8 cellular contexts compared by ENCODE assay signal in genomic region chr17:76726766-76727718, GRCh38. TPM values are rescaled to one million over a fixed set of nuclear protein-coding genes. Genes with fewer than 3 reads are reported as not detected.
DNase-seq lines count a peak whose midpoint lies in the region; ATAC-seq and TF ChIP-seq lines count a peak whose summit lies in the region.

Gene METTL23 (plus strand): TSS chr17:76726839. CDS start chr17:76729711, 2,872 bp downstream.

- H3K36me3 ChIP-seq in BJ (ENCODE audit: control insufficient read depth, insufficient read depth, low read length) (peaks cover 4% of the 10 kb centered on the region), stomach smooth muscle (ENCODE audit: control insufficient read depth in 2 of 2, insufficient read depth in 2 of 2, low read length in 2 of 2) (peaks cover 14 to 21% of the 10 kb centered on the region in 2 donors)
- H3K36me3 ChIP-seq in naive thymus-derived CD4-positive, alpha-beta T cell (ENCODE audit: control insufficient read depth in 2 of 3, insufficient read depth in 3 of 3, low read length in 3 of 3): peaks cover 7 to 31% (median 26%) of the 10 kb centered on the region in 3 experiments

- intact Hi-C loops in naive thymus-derived CD4-positive, alpha-beta T cell (cut with micrococcal nuclease): loop anchor here (1.0 to 5.0 kb wide), 18 partner anchors 10 to 1466 kb away; partner anchors contain the start of genes SEC14L1 (in 2 of the 2), SRSF2 (in 2 of the 2), GGA3 (in 1 of the 2) and MRPS7 (in 1 of the 2)

- H3K4me1 ChIP-seq in naive thymus-derived CD4-positive, alpha-beta T cell (ENCODE audit: control insufficient read depth in 2 of 2, insufficient read depth in 2 of 2, low read length in 2 of 2): peaks cover 44 to 50% of the 10 kb centered on the region in 2 donors
- H3K4me1 ChIP-seq in stomach smooth muscle (ENCODE audit: control insufficient read depth, insufficient read depth, low read length): peaks cover 56% of the 10 kb centered on the region

- H3K4me3 ChIP-seq in BJ (ENCODE audit: low read depth, low read length) (peak within 1 kb of the TSS; percentile 93), stomach smooth muscle (ENCODE audit: low read length in 2 of 2) (peak within 1 kb of the TSS; percentile 90 to 91)
- peak within 1 kb of the TSS; percentile 90 for H3K4me3 ChIP-seq in naive thymus-derived CD4-positive, alpha-beta T cell (ENCODE audit: low read length)

- peak within 1 kb of the TSS; percentile 93 to 95 for H3K9ac ChIP-seq in stomach smooth muscle (ENCODE audit: low read length in 2 of 2)

- H3K27me3 ChIP-seq in BJ (ENCODE audit: control insufficient read depth, insufficient read depth, low read length) (no peaks in the 10 kb centered on the region), stomach smooth muscle (ENCODE audit: control insufficient read depth in 1 of 2, insufficient read depth in 2 of 2, low read length in 2 of 2) (no peaks in the 10 kb centered on the region)
- H3K27me3 ChIP-seq in naive thymus-derived CD4-positive, alpha-beta T cell (ENCODE audit: control insufficient read depth in 2 of 2, insufficient read depth in 2 of 2, low read length in 2 of 2): no peaks in the 10 kb centered on the region

- DNase-seq in BJ (ENCODE audit: low read depth): no peak
- peak; percentile 51 for DNase-seq in NOMO-1 treated with DMSO at 0.1 percent for 48 hours (lab: John Stamatoyannopoulos, UW; ENCODE audit: unreplicated experiment)
- peak; percentile 74 for DNase-seq in activated T-cell treated with anti-CD3 and anti-CD28 coated beads for 48 hours (ENCODE audit: low read depth)
- peak in 6 of 9 donors; percentile 21 to 95 (median 86) for DNase-seq in naive thymus-derived CD4-positive, alpha-beta T cell

- peak; percentile 84 for TF ChIP-seq CTCF in BJ (IDR thresholded peaks at IDR 0.05; ENCODE audit: insufficient read depth, low read depth, low read length)

- H3K27ac Mint-ChIP-seq in naive thymus-derived CD4-positive, alpha-beta T cell: peak within 1 kb of the TSS; percentile 98 to 99 (median 99)

- no peaks in the 10 kb centered on the region for H3K9me3 ChIP-seq in naive thymus-derived CD4-positive, alpha-beta T cell (ENCODE audit: control insufficient read depth in 2 of 3, low read length in 3 of 3)
- no peaks in the 10 kb centered on the region for H3K9me3 ChIP-seq in stomach smooth muscle (ENCODE audit: control insufficient read depth in 2 of 2, low read length in 2 of 2)

- CTCF ChIA-PET in BJ (lab: Yijun Ruan, JAX): interaction anchor here (0.6 to 3.9 kb wide), 11 partner anchors 8 to 613 kb away, joined by 3 to 25 read pairs (median 5); partner anchors contain the start of gene MGAT5B
- CTCF ChIA-PET in naive thymus-derived CD4-positive, alpha-beta T cell (lab: Charles Lee): interaction anchor here (0.9 to 2.9 kb wide), 5 partner anchors 8 to 55 kb away, joined by 5 to 35 read pairs (median 6); partner anchors contain the start of genes MFSD11 and SRSF2

- no peaks in the 10 kb centered on the region for H3K9me3 Mint-ChIP-seq in naive thymus-derived CD4-positive, alpha-beta T cell

- peak within 1 kb of the TSS; percentile 97 for H3K27ac ChIP-seq in naive thymus-derived CD4-positive, alpha-beta T cell (ENCODE audit: low read depth, low read length)
- H3K27ac ChIP-seq in stomach smooth muscle (ENCODE audit: low read length): peak within 1 kb of the TSS; percentile 98

- peaks cover 0 to 27% (median 8%) of the 10 kb centered on the region in 5 donors for H3K36me3 Mint-ChIP-seq in naive thymus-derived CD4-positive, alpha-beta T cell

- H3K4me1 Mint-ChIP-seq in naive thymus-derived CD4-positive, alpha-beta T cell: peaks cover 16 to 76% (median 42%) of the 10 kb centered on the region in 7 donors

- ATAC-seq in GM19023 (IDR thresholded peaks at IDR 0.05; ENCODE audit: unreplicated experiment): peak; percentile 48
- ATAC-seq in HG03280 (IDR thresholded peaks at IDR 0.05; ENCODE audit: unreplicated experiment): peak; percentile 41
- peak; percentile 61 for ATAC-seq in esophagus mucosa
- ATAC-seq in naive thymus-derived CD4-positive, alpha-beta T cell: peak; percentile 52

- POLR2A ChIA-PET in BJ (lab: Charles Lee): no interaction called here
- POLR2A ChIA-PET in naive thymus-derived CD4-positive, alpha-beta T cell (lab: Charles Lee): interaction anchor here (0.6 to 9.2 kb wide), 25 partner anchors 9 to 1651 kb away, joined by 3 to 187 read pairs (median 3); partner anchors contain the start of genes MFSD11 and SRSF2

- H3K4me3 Mint-ChIP-seq in naive thymus-derived CD4-positive, alpha-beta T cell: peak within 1 kb of the TSS; percentile 93 to 100 (median 98)

- no peaks in the 10 kb centered on the region for H3K27me3 Mint-ChIP-seq in naive thymus-derived CD4-positive, alpha-beta T cell

RNA-seq across cellular contexts. Expression of gene METTL23, which starts in this region (rescaled TPM):
- polyA plus RNA-seq in BJ (2011; rRNA removed): 35.0 and 49.8 TPM in 2 replicates
- polyA minus RNA-seq in BJ (2011; rRNA and poly(A)+ RNA removed): 4.6 and 8.5 TPM in 2 replicates
- 17.8 TPM for total RNA-seq in esophagus mucosa
- 10 to 100 TPM; 39.6 to 74.0 (median 44.2) TPM for total RNA-seq in naive thymus-derived CD4-positive, alpha-beta T cell
- 100 to 1,000 TPM; 147 to 152 TPM for polyA plus RNA-seq in naive thymus-derived CD4-positive, alpha-beta T cell
